Comparison of ENCODE assay signal across 20 cellular contexts in the genomic region with DNA sequence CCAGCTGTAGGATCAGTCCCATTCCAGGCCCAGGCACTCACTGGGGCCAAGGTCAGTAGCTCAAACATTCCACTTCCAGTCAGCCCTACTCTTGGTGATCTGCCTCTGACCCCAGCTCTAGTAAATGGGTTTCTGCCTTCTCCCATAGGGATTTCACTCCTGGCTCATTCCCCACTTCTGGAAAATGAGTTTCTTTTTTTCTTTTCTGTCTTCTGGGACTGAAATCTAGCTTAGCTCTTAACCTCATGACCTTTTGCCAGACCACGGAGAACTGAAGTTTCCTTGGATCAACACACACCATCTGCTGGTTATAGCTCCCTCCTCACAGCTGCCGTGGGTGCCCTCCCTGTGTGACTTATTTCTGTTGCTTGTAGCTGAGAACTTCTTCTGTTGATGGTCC. TPM values are rescaled to one million over a fixed set of nuclear protein-coding genes. Genes with fewer than 3 reads are reported as not detected.
DNase-seq lines count a peak whose midpoint lies in the region; ATAC-seq and TF ChIP-seq lines count a peak whose summit lies in the region.
"Had no signal": no experiment of that assay in that cellular context is flagged by ENCODE, and none has a peak within 500 bp of the region (broad histone marks: within the 10 kb centered on the region; RNA-seq: fewer than 3 reads in every experiment).

No MANE protein-coding gene starts in this region.

- CTCF ChIA-PET in PC-9 (lab: Charles Lee), result interaction anchor here (0.6 kb wide), 1 partner anchor 1955 kb away, joined by 3 read pairs; no protein-coding TSS in a partner anchor

- TF ChIP-seq CTCF in DOHH2 (IDR thresholded peaks at IDR 0.05; ENCODE audit: low read depth, low read length, poor library complexity, severe bottlenecking), result no peak
- no peak for TF ChIP-seq CTCF in PC-9 (conservative IDR thresholded peaks at IDR 0.05)
- TF ChIP-seq CTCF in omental fat pad (IDR thresholded peaks at IDR 0.05), result no peak

- H3K9me3 ChIP-seq in DOHH2 (ENCODE audit: control insufficient read depth, insufficient read depth, low read length) (peaks cover 24% of the 10 kb centered on the region), PC-9 (ENCODE audit: insufficient read depth, low read depth) (no peaks in the 10 kb centered on the region)

- intact Hi-C loops in PC-9 (cut with micrococcal nuclease; ENCODE audit: unreplicated experiment), result no loop called here
- intact Hi-C loops in sciatic nerve (cut with DNase I), result no loop called here

- H3K36me3 ChIP-seq in DOHH2 (ENCODE audit: control insufficient read depth, low read length) (peaks cover 93% of the 10 kb centered on the region), PC-9 (ENCODE audit: low read depth) (no peaks in the 10 kb centered on the region)

- H2AFZ ChIP-seq in PC-9, result 0 out of 2 replicates have a peak overlapping the region, but pooled peaks have one; percentile 3

- H3K4me3 ChIP-seq in DOHH2 (ENCODE audit: low read length) (no peak overlapping the region), PC-9 (no peak overlapping the region)

- H4K20me1 ChIP-seq in DOHH2 (ENCODE audit: control insufficient read depth, insufficient read depth, low read depth, low read length), result no peaks in the 10 kb centered on the region
- H4K20me1 ChIP-seq in PC-9 (ENCODE audit: insufficient read depth), result no peaks in the 10 kb centered on the region

- DNase-seq in PC-9 (no peak), fibroblast of the conjunctiva (ENCODE audit: low read depth) (peak; percentile 67), sciatic nerve (ENCODE audit: low spot score) (peak; percentile 61), omental fat pad (ENCODE audit: low spot score) (no peak), T1000 (lab: John Stamatoyannopoulos, UW) (no peak)
- no peak for DNase-seq in stimulated activated CD4-positive, alpha-beta T cell treated with anti-CD3 and anti-CD28 coated beads, Interleukin-4, amount 100 ng/mL, for 1 hour
- DNase-seq: activated CD4-positive, alpha-beta T cell treated with anti-CD3 and anti-CD28 coated beads for 1 hour; activated naive CD8-positive, alpha-beta T cell treated with anti-CD3 and anti-CD28 coated beads, Interleukin-2, amount 50 U/mL, for 24 hours; CD4-positive, CD25-positive, alpha-beta regulatory T cell; immature natural killer cell; MV-4-11; NCI-H345; PC-3; stimulated activated CD4-positive, alpha-beta T cell treated with anti-CD3 and anti-CD28 coated beads, Interleukin-2, amount 100 ng/mL, for 48 hours had no signal

- H3K27ac ChIP-seq in DOHH2 (ENCODE audit: low read depth, low read length) (peak overlapping the region; percentile 32; the same call in 1 of the 2 replicates), PC-9 (no peak overlapping the region)
- H3K27ac ChIP-seq: HL-60 had no signal

- peak; percentile 92 for ATAC-seq in sciatic nerve
- ATAC-seq in omental fat pad (ENCODE audit: low FRiP score), result no peak
- no peak for ATAC-seq in HG03378 (IDR thresholded peaks at IDR 0.05; ENCODE audit: unreplicated experiment)
- ATAC-seq: activated naive CD8-positive, alpha-beta T cell treated with anti-CD3 and anti-CD28 coated beads, Interleukin-2, amount 50 U/mL, for 24 hours; esophagus mucosa; PC-3; stimulated activated effector memory CD8-positive, alpha-beta T cell treated with anti-CD3 and anti-CD28 coated beads, Interleukin-12 subunit alpha, Interleukin-12 subunit beta, amount 100 ng/mL, for 72 hours had no signal

- H3F3A ChIP-seq in DOHH2 (ENCODE audit: control insufficient read depth, insufficient read depth) (peaks cover 13% of the 10 kb centered on the region), PC-9 (ENCODE audit: insufficient read depth, low read depth) (no peaks in the 10 kb centered on the region)

- BruUV-seq in PC-9 (replicated peaks; lab: Mats Ljungman, UMichigan), result no TSS peak

- H3K9me2 ChIP-seq in DOHH2 (replicated peaks; ENCODE audit: control insufficient read depth, low read length) (no peaks in the 10 kb centered on the region), PC-9 (ENCODE audit: insufficient read depth) (no peaks in the 10 kb centered on the region; the same call in 1 of the 2 replicates)

- H3K27me3 ChIP-seq in DOHH2 (ENCODE audit: control insufficient read depth, low read length) (no peaks in the 10 kb centered on the region), PC-9 (ENCODE audit: insufficient read depth, low read depth) (no peaks in the 10 kb centered on the region)

- POLR2A ChIA-PET in PC-9 (lab: Charles Lee; ENCODE audit: unreplicated experiment), result no interaction called here

- H3K4me2 ChIP-seq in DOHH2 (ENCODE audit: low read length) (peak overlapping the region; percentile 6; the same call in 1 of the 2 replicates), PC-9 (no peak overlapping the region)

- H3K4me1 ChIP-seq in DOHH2 (ENCODE audit: control insufficient read depth, low read length) (peaks cover 86% of the 10 kb centered on the region), PC-9 (replicated peaks; ENCODE audit: insufficient read depth) (no peaks in the 10 kb centered on the region)

- peaks cover 94% of the 10 kb centered on the region for H3K79me2 ChIP-seq in DOHH2 (ENCODE audit: control insufficient read depth, low read length)
- H3K79me2 ChIP-seq in PC-9 (ENCODE audit: low read depth), result no peaks in the 10 kb centered on the region

RNA-seq across cellular contexts. Expression of a gene that starts 21.3 kb away (rescaled TPM):
- total RNA-seq in PC-9 (2021), result 1.7 and 2.1 TPM in 2 replicates
- 296 TPM for total RNA-seq in sciatic nerve
- total RNA-seq in omental fat pad, result 100 to 1,000 TPM in 3 of 4 donors, 10 to 100 TPM in 1; 33.1 to 174 (median 108) TPM
- total RNA-seq: CD4-positive, CD25-positive, alpha-beta regulatory T cell; T-helper 1 cell treated with Interleukin-12 subunit alpha and Interleukin-12 subunit beta and Interleukin-4 antibody, amounts not matched to agents 30 ng/mL and 1 ng/mL, for 36 hours had no signal

Comparison
In these comparisons a context has a peak if more than half of its experiments do, and no peak if none do; other contexts are left out.
1. DNase-seq: peak in fibroblast of the conjunctiva (single experiment) and sciatic nerve (single experiment); none in PC-9 (0 of 2), omental fat pad (single experiment), T1000 (single experiment) and stimulated activated CD4-positive, alpha-beta T cell treated with anti-CD3 and anti-CD28 coated beads, Interleukin-4, amount 100 ng/mL, for 1 hour (single experiment).
2. RNA of a gene that starts 21.3 kb away (total RNA-seq): 296 TPM in sciatic nerve (single experiment) and 33.1 to 174 TPM in omental fat pad; 1.7 to 2.1 TPM in PC-9; every median in the first group is over 10 times any median in the second.